9 cellular contexts compared by ENCODE assay signal in genomic region chr11:108853864-108854263, GRCh38.
DNase-seq lines count a peak whose midpoint lies in the region; ATAC-seq, FAIRE-seq and TF ChIP-seq lines count a peak whose summit lies in the region.
"Had no signal": no experiment of that assay in that cellular context is flagged by ENCODE, and none has a peak within 500 bp of the region (broad histone marks: within the 10 kb centered on the region; RNA-seq: fewer than 3 reads in every experiment).

No MANE protein-coding gene starts in this region.

- peak overlapping the region; percentile 78 for H3K4me3 Mint-ChIP-seq in activated CD8-positive, alpha-beta T cell treated with anti-CD3 and anti-CD28 coated beads, Interleukin-2, amount 10 ng/mL, durations not matched to agents 7 days and 5 days

- peak overlapping the region in 1 of 2 donors; percentile 5 for H3K9ac ChIP-seq in kidney (ENCODE audit: low read length in 2 of 2)

- ATAC-seq in HG02970 (IDR thresholded peaks at IDR 0.05; ENCODE audit: low FRiP score, unreplicated experiment) = peak; percentile 43
- ATAC-seq in activated CD8-positive, alpha-beta T cell treated with anti-CD3 and anti-CD28 coated beads, Interleukin-2, amount 10 ng/mL, durations not matched to agents 7 days and 5 days = peak; percentile 76

- POLR2A ChIA-PET in activated CD8-positive, alpha-beta T cell treated with anti-CD3 and anti-CD28 coated beads, Interleukin-2, amount 10 ng/mL, durations not matched to agents 7 days and 5 days (lab: Charles Lee) = interaction anchor here (0.6 kb wide), 1 partner anchor 67 kb away, joined by 3 read pairs; no protein-coding TSS in a partner anchor

- peak overlapping the region; percentile 96 for H3K27ac Mint-ChIP-seq in activated CD8-positive, alpha-beta T cell treated with anti-CD3 and anti-CD28 coated beads, Interleukin-2, amount 10 ng/mL, durations not matched to agents 7 days and 5 days

- H3K27ac ChIP-seq in kidney (ENCODE audit: low read depth in 2 of 2, low read length in 2 of 2) = peak overlapping the region in 1 of 2 donors; percentile 59
- H3K27ac ChIP-seq: SJSA1 had no signal

- H3K9me3 Mint-ChIP-seq in activated CD8-positive, alpha-beta T cell treated with anti-CD3 and anti-CD28 coated beads, Interleukin-2, amount 10 ng/mL, durations not matched to agents 7 days and 5 days (ENCODE audit: insufficient read depth) = no peaks in the 10 kb centered on the region

- no peak for DNase-seq in GM19239 (ENCODE audit: insufficient read length, low spot score)
- DNase-seq in activated CD8-positive, alpha-beta T cell treated with anti-CD3 and anti-CD28 coated beads, Interleukin-2, amount 10 ng/mL, durations not matched to agents 7 days and 5 days = peak; percentile 33
- no peak for DNase-seq in kidney
- DNase-seq in AML-193 (lab: John Stamatoyannopoulos, UW) = no peak
- DNase-seq in SW480 (ENCODE audit: low spot score) = no peak
- no peak for DNase-seq in activated effector memory CD4-positive, alpha-beta T cell treated with anti-CD3 and anti-CD28 coated beads, Interleukin-2, amount 50 U/mL, for 16 hours
- no peak for DNase-seq in DMS 273 (lab: John Stamatoyannopoulos, UW; ENCODE audit: unreplicated experiment)

- H3K4me1 ChIP-seq in kidney (ENCODE audit: control insufficient read depth in 1 of 2, insufficient read depth in 1 of 2, low read depth in 1 of 2, low read length in 2 of 2) = peaks cover 5 to 6% of the 10 kb centered on the region in 2 donors

- H3K9me3 ChIP-seq in kidney (ENCODE audit: control insufficient read depth in 1 of 2, low read length in 2 of 2) = no peaks in the 10 kb centered on the region
- H3K9me3 ChIP-seq: SJSA1 had no signal

- H3K36me3 ChIP-seq in kidney (ENCODE audit: control insufficient read depth in 1 of 2, insufficient read depth in 2 of 2, low read length in 2 of 2) = no peaks in the 10 kb centered on the region
- H3K36me3 ChIP-seq: SJSA1 had no signal

- H3K4me1 Mint-ChIP-seq in activated CD8-positive, alpha-beta T cell treated with anti-CD3 and anti-CD28 coated beads, Interleukin-2, amount 10 ng/mL, durations not matched to agents 7 days and 5 days (ENCODE audit: low read depth) = peaks cover 27% of the 10 kb centered on the region

- intact Hi-C loops in kidney (cut with DNase I) = no loop called here

- FAIRE-seq in GM19239 (lab: Jason Lieb, UNC) (peak; percentile 96), kidney (lab: Jason Lieb, UNC) (no peak)

- no peaks in the 10 kb centered on the region for H3K27me3 Mint-ChIP-seq in activated CD8-positive, alpha-beta T cell treated with anti-CD3 and anti-CD28 coated beads, Interleukin-2, amount 10 ng/mL, durations not matched to agents 7 days and 5 days (ENCODE audit: low read depth)

- CTCF ChIA-PET in activated CD8-positive, alpha-beta T cell treated with anti-CD3 and anti-CD28 coated beads, Interleukin-2, amount 10 ng/mL, durations not matched to agents 7 days and 5 days (lab: Charles Lee) = interaction anchor here (1.0 to 2.8 kb wide), 6 partner anchors 9 to 163 kb away, joined by 3 to 10 read pairs (median 6); no protein-coding TSS in a partner anchor

- H3K36me3 Mint-ChIP-seq in activated CD8-positive, alpha-beta T cell treated with anti-CD3 and anti-CD28 coated beads, Interleukin-2, amount 10 ng/mL, durations not matched to agents 7 days and 5 days (ENCODE audit: low read depth) = peaks cover 9% of the 10 kb centered on the region

- no peak for TF ChIP-seq CTCF in kidney (IDR thresholded peaks at IDR 0.05; ENCODE audit: borderline replicate concordance, extremely low read depth, insufficient read depth)

- peak overlapping the region; percentile 10 to 16 for H3K4me3 ChIP-seq in kidney (ENCODE audit: low read length in 2 of 2)
- H3K4me3 ChIP-seq: SJSA1 had no signal
